ENCODE assay signal across 18 cellular contexts in the genomic region with DNA sequence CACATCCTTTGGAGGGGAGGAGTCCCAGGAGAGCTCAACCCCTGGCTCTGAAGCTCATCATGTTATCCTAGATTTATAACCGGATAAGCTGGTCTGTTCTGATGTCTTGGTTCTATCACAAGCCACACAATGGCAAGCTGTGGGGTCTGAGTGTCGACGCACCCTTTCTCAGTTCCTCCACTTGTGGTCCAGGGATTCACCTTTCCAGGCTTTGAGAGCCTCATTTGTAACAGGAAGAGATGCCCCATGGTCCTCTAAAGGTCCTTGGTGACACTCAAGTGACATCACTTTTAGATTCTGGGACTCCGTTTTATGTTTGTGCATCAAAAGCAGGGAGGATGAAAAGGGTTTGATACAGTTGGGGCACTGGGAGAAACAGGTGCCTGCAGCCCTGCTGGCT.
DNase-seq lines count a peak whose midpoint lies in the region; ATAC-seq, FAIRE-seq and TF ChIP-seq lines count a peak whose summit lies in the region.
"Had no signal": no experiment of that assay in that cellular context is flagged by ENCODE, and none has a peak within 500 bp of the region (broad histone marks: within the 10 kb centered on the region; RNA-seq: fewer than 3 reads in every experiment).

No MANE protein-coding gene starts in this region.

- TF ChIP-seq EP300 in HepG2 (IDR thresholded peaks at IDR 0.05; ENCODE audit: low read depth in 2 of 2, low read length in 2 of 2) (no peak), HepG2 (CRISPR knock-in tag; IDR thresholded peaks at IDR 0.05; ENCODE audit: borderline replicate concordance) (no peak)

- H3K27me3 Mint-ChIP-seq in activated B cell treated with CpG ODN at 0.5 μM for 24 hours = no peaks in the 10 kb centered on the region
- H3K27me3 Mint-ChIP-seq in activated CD8-positive, alpha-beta T cell treated with anti-CD3 and anti-CD28 coated beads, Interleukin-2, amount 10 ng/mL, durations not matched to agents 7 days and 5 days (ENCODE audit: low read depth) = no peaks in the 10 kb centered on the region
- H3K27me3 Mint-ChIP-seq: CD4-positive, alpha-beta memory T cell had no signal

- in situ Hi-C loops in HepG2 (cut with HindIII; ENCODE audit: extremely low pct_ligation_motif_present, low pct_unique_long_range_greater_than_20kb) = no loop called here

- H3K9me3 Mint-ChIP-seq in activated B cell treated with CpG ODN at 0.5 μM for 24 hours = no peaks in the 10 kb centered on the region
- no peaks in the 10 kb centered on the region for H3K9me3 Mint-ChIP-seq in activated CD8-positive, alpha-beta T cell treated with anti-CD3 and anti-CD28 coated beads, Interleukin-2, amount 10 ng/mL, durations not matched to agents 7 days and 5 days (ENCODE audit: insufficient read depth)

- DNase-seq in HepG2 (ENCODE audit: low spot score) = no peak
- DNase-seq in right lobe of liver = no peak
- no peak for DNase-seq in activated B cell treated with CpG ODN at 0.5 μM for 24 hours
- no peak for DNase-seq in D341Med (ENCODE audit: low spot score)
- no peak for DNase-seq in activated CD8-positive, alpha-beta T cell treated with anti-CD3 and anti-CD28 coated beads, Interleukin-2, amount 10 ng/mL, durations not matched to agents 7 days and 5 days
- DNase-seq in posterior vena cava (ENCODE audit: low spot score) = no peak
- DNase-seq: CD4-positive, alpha-beta memory T cell; DND-41; GF-D8; GM23248; MM.1S; NCI-H187 treated with DMSO at 0.1 percent for 48 hours; NCI-H2171 treated with DMSO at 0.1 percent for 48 hours; OCI-M1; RPMI8226 had no signal

- no peak overlapping the region for H3K4me3 ChIP-seq in HepG2 (replicated peaks in 1 of 3; ENCODE audit: insufficient read depth in 1 of 3, low read depth in 2 of 3, low read length in 3 of 3)
- no peak overlapping the region for H3K4me3 ChIP-seq in right lobe of liver
- H3K4me3 ChIP-seq: A549, GM23248 had no signal

- TF ChIP-seq POLR2A in HepG2 (IDR thresholded peaks at IDR 0.05; ENCODE audit: insufficient read depth in 1 of 2, low read depth in 2 of 2, low read length in 2 of 2) (no peak), right lobe of liver (IDR thresholded peaks at IDR 0.05) (no peak)

- H3K27me3 ChIP-seq in HepG2 (ENCODE audit: control insufficient read depth in 1 of 2, insufficient read depth in 2 of 2, low read length in 2 of 2) (peaks cover 3 to 72% of the 10 kb centered on the region in 2 experiments; a peak in 4 of 5 replicates), right lobe of liver (no peaks in the 10 kb centered on the region)

- peaks cover 51% of the 10 kb centered on the region for H3K36me3 Mint-ChIP-seq in activated B cell treated with CpG ODN at 0.5 μM for 24 hours (ENCODE audit: low read depth)
- H3K36me3 Mint-ChIP-seq in activated CD8-positive, alpha-beta T cell treated with anti-CD3 and anti-CD28 coated beads, Interleukin-2, amount 10 ng/mL, durations not matched to agents 7 days and 5 days (ENCODE audit: low read depth) = peaks cover 68% of the 10 kb centered on the region

- H3K36me3 ChIP-seq in HepG2 (replicated peaks in 1 of 2; ENCODE audit: control insufficient read depth in 1 of 2, insufficient read depth in 2 of 2, low read length in 2 of 2) (no peaks in the 10 kb centered on the region), right lobe of liver (no peaks in the 10 kb centered on the region)

- intact Hi-C loops in HepG2 (cut with micrococcal nuclease; ENCODE audit: unreplicated experiment) (no loop called here), right lobe of liver (cut with DNase I) (no loop called here), activated B cell treated with CpG ODN at 0.5 μM for 24 hours (cut with micrococcal nuclease) (no loop called here), posterior vena cava (cut with DNase I) (no loop called here)

- FAIRE-seq in HepG2 (lab: Jason Lieb, UNC) = no peak
- FAIRE-seq: A549 had no signal

- H3K9me3 ChIP-seq in HepG2 (ENCODE audit: low read length) (no peaks in the 10 kb centered on the region), right lobe of liver (no peaks in the 10 kb centered on the region)
- H3K9me3 ChIP-seq: A549 had no signal

- ATAC-seq in HepG2 (no peak), right lobe of liver (no peak), HG02678 (IDR thresholded peaks at IDR 0.05; ENCODE audit: unreplicated experiment) (peak; percentile 30), activated B cell treated with CpG ODN at 0.5 μM for 24 hours (ENCODE audit: low read depth) (no peak), GM21367 (IDR thresholded peaks at IDR 0.05; ENCODE audit: unreplicated experiment) (no peak)
- ATAC-seq in activated CD8-positive, alpha-beta T cell treated with anti-CD3 and anti-CD28 coated beads, Interleukin-2, amount 10 ng/mL, durations not matched to agents 7 days and 5 days = no peak
- ATAC-seq: A549 had no signal

- H3K4me1 Mint-ChIP-seq in activated B cell treated with CpG ODN at 0.5 μM for 24 hours = peaks cover 82% of the 10 kb centered on the region
- H3K4me1 Mint-ChIP-seq in activated CD8-positive, alpha-beta T cell treated with anti-CD3 and anti-CD28 coated beads, Interleukin-2, amount 10 ng/mL, durations not matched to agents 7 days and 5 days (ENCODE audit: low read depth) = peaks cover 45% of the 10 kb centered on the region

- CTCF ChIA-PET in HepG2 (lab: Yijun Ruan, JAX; ENCODE audit: low intra/inter-chr PET ratio, low total read pairs) = no interaction called here
- CTCF ChIA-PET in activated B cell treated with CpG ODN at 0.5 μM for 24 hours (lab: Charles Lee) = interaction anchor here (1.1 to 7.2 kb wide), 2 partner anchors 7 to 171 kb away, joined by 4 to 48 read pairs; no protein-coding TSS in a partner anchor
- CTCF ChIA-PET in activated CD8-positive, alpha-beta T cell treated with anti-CD3 and anti-CD28 coated beads, Interleukin-2, amount 10 ng/mL, durations not matched to agents 7 days and 5 days (lab: Charles Lee) = interaction anchor here (1.4 to 1.9 kb wide), 3 partner anchors 8 to 176 kb away, joined by 3 to 5 read pairs (median 3); no protein-coding TSS in a partner anchor

- no peak for TF ChIP-seq RAD21 in HepG2 (CRISPR knock-in tag; IDR thresholded peaks at IDR 0.05)

- TF ChIP-seq CTCF in HepG2 (CRISPR knock-in tag; IDR thresholded peaks at IDR 0.05) (no peak), right lobe of liver (IDR thresholded peaks at IDR 0.05) (no peak), activated B cell treated with CpG ODN at 0.5 μM for 24 hours (IDR thresholded peaks at IDR 0.05) (no peak)

- 24% methylated on average over 4 of the region's 4 CpGs for WGBS in HepG2 (ENCODE audit: low lambda C conversion rate)
- WGBS in right lobe of liver (ENCODE audit: insufficient coverage, low coverage, low lambda C conversion rate, missing lambda C conversion rate) = 83% methylated on average over 1 of the region's 4 CpGs

- no peak overlapping the region for H3K4me2 ChIP-seq in HepG2 (ENCODE audit: low read depth, low read length)
- H3K4me2 ChIP-seq: A549 had no signal

- POLR2A ChIA-PET in HepG2 (lab: Yijun Ruan, JAX) (no interaction called here), activated B cell treated with CpG ODN at 0.5 μM for 24 hours (lab: Charles Lee) (interaction anchor here (1.2 to 13.1 kb wide), 2 partner anchors 8 to 9 kb away, joined by 4 to 180 read pairs; no protein-coding TSS in a partner anchor)
- POLR2A ChIA-PET in activated CD8-positive, alpha-beta T cell treated with anti-CD3 and anti-CD28 coated beads, Interleukin-2, amount 10 ng/mL, durations not matched to agents 7 days and 5 days (lab: Charles Lee) = no interaction called here

- no peak overlapping the region for H3K4me3 Mint-ChIP-seq in activated B cell treated with CpG ODN at 0.5 μM for 24 hours
- no peak overlapping the region for H3K4me3 Mint-ChIP-seq in activated CD8-positive, alpha-beta T cell treated with anti-CD3 and anti-CD28 coated beads, Interleukin-2, amount 10 ng/mL, durations not matched to agents 7 days and 5 days
- H3K4me3 Mint-ChIP-seq: CD4-positive, alpha-beta memory T cell had no signal

- no peaks in the 10 kb centered on the region for H4K20me1 ChIP-seq in HepG2 (ENCODE audit: insufficient read depth, low read length)

- no TSS peak for BruUV-seq in HepG2 (replicated peaks; lab: Mats Ljungman, UMichigan)

- H3K4me1 ChIP-seq in HepG2 (ENCODE audit: insufficient read depth, low read length) = no peaks in the 10 kb centered on the region
- peaks cover 0 to 19% (median 11%) of the 10 kb centered on the region in 4 donors for H3K4me1 ChIP-seq in right lobe of liver
- H3K4me1 ChIP-seq: A549 had no signal

- H3K27ac ChIP-seq in HepG2 (ENCODE audit: extremely low read length, insufficient read depth, low read length) (no peak overlapping the region), right lobe of liver (peak overlapping the region in 1 of 3 donors; percentile 96)
- H3K27ac ChIP-seq: A549, GM23248 had no signal

- peak overlapping the region; percentile 60 for H3K27ac Mint-ChIP-seq in activated B cell treated with CpG ODN at 0.5 μM for 24 hours
- H3K27ac Mint-ChIP-seq in activated CD8-positive, alpha-beta T cell treated with anti-CD3 and anti-CD28 coated beads, Interleukin-2, amount 10 ng/mL, durations not matched to agents 7 days and 5 days = no peak overlapping the region

- H3K79me2 ChIP-seq in HepG2 (ENCODE audit: insufficient read depth, low read length) = no peaks in the 10 kb centered on the region

- no peak overlapping the region for H2AFZ ChIP-seq in HepG2 (ENCODE audit: low read length)

- H3K9ac ChIP-seq in HepG2 (ENCODE audit: insufficient read depth, low read depth, low read length) = no peak overlapping the region
- H3K9ac ChIP-seq: GM23248 had no signal

TF ChIP-seq in HepG2, 621 proteins besides CTCF, POLR2A, EP300 and RAD21:
- TF ChIP-seq BRD4 (CRISPR knock-in tag; IDR thresholded peaks at IDR 0.05) = no peak
- 0 out of 2 replicates have a peak, but pooled peaks have one; percentile 10 for TF ChIP-seq CREB1 (IDR thresholded peaks at IDR 0.05)
- TF ChIP-seq CREB1 (CRISPR knock-in tag; IDR thresholded peaks at IDR 0.05) = no peak
- TF ChIP-seq MIER3 (CRISPR knock-in tag; IDR thresholded peaks at IDR 0.05; ENCODE audit: borderline replicate concordance) = no peak
TF ChIP-seq in HepG2: peak in this region for 1.
